17 cellular contexts compared by ENCODE assay signal in the genomic region with DNA sequence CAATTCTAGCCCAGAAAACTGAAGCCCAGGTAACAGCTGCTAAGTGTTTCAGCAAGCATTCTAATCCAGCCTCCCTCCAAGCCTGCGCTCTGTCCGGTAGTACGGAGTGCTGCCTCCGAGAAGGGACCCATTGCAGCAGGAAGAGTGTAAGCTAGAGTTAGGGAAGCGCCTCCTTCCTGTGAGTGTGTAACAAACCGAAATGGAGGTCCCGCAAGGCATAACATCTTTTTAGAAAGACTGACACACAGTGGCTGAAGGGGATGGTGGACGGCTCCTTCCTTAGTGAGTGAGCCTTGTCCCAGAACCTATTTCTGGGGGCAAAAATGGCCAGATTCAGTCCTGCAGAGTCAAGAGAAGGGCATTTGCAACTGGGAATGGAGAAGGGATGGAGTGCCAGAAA. TPM values are rescaled to one million over a fixed set of nuclear protein-coding genes. Genes with fewer than 3 reads are reported as not detected.
A peak's percentile ranks its signal among the peaks of the same experiment; 100 is the strongest.
DNase-seq lines count a peak whose midpoint lies in the region; ATAC-seq and TF ChIP-seq lines count a peak whose summit lies in the region.
"Had no signal": no experiment of that assay in that cellular context is flagged by ENCODE, and none has a peak within 500 bp of the region (broad histone marks: within the 10 kb centered on the region; RNA-seq: fewer than 3 reads in every experiment).

No MANE protein-coding gene starts in this region.

- H2AK5ac ChIP-seq in neuronal stem cell (ENCODE audit: low read depth, low read length) (no peak overlapping the region), trophoblast cell (ENCODE audit: low read length) (no peak overlapping the region)

- H3K4me1 ChIP-seq in spleen (peaks cover 0 to 22% (median 3%) of the 10 kb centered on the region in 6 donors), neuronal stem cell (ENCODE audit: control insufficient read depth in 2 of 2, insufficient read depth in 1 of 2, low read depth in 1 of 2, low read length in 2 of 2) (peaks cover 0 to 44% of the 10 kb centered on the region in 2 donors), trophoblast cell (ENCODE audit: control insufficient read depth in 1 of 2, insufficient read depth in 2 of 2, low read length in 2 of 2) (peaks cover 3% of the 10 kb centered on the region in 2 experiments)

- no peaks in the 10 kb centered on the region for H3K36me3 ChIP-seq in GM06990 (ENCODE audit: control insufficient read depth, insufficient read depth, low read length)
- peaks cover 0 to 38% (median 0%) of the 10 kb centered on the region in 6 donors for H3K36me3 ChIP-seq in spleen
- peaks cover 37 to 50% of the 10 kb centered on the region in 2 donors for H3K36me3 ChIP-seq in neuronal stem cell (replicated peaks in 1 of 2; ENCODE audit: control insufficient read depth in 2 of 2, insufficient read depth in 2 of 2, low read length in 2 of 2)
- peaks cover 37 to 42% of the 10 kb centered on the region in 2 experiments for H3K36me3 ChIP-seq in trophoblast cell (ENCODE audit: control insufficient read depth in 1 of 2, insufficient read depth in 2 of 2, low read length in 2 of 2)

- intact Hi-C loops in left cardiac atrium (cut with DNase I), result no loop called here
- intact Hi-C loops in spleen (cut with DNase I; ENCODE audit: low total_unique reads), result no loop called here

- no peak overlapping the region for H3K4ac ChIP-seq in neuronal stem cell (ENCODE audit: low read length)
- no peak overlapping the region for H3K4ac ChIP-seq in trophoblast cell (ENCODE audit: low read depth, low read length)

- H2AFZ ChIP-seq in neuronal stem cell (ENCODE audit: low read length), result no peak overlapping the region
- H2AFZ ChIP-seq in trophoblast cell (ENCODE audit: insufficient read depth, low read length, poor library complexity), result no peak overlapping the region

- no peaks in the 10 kb centered on the region for H3K79me2 ChIP-seq in trophoblast cell (ENCODE audit: control insufficient read depth, insufficient read depth, low read length, poor library complexity)

- no peaks in the 10 kb centered on the region for H3K9me3 ChIP-seq in spleen
- H3K9me3 ChIP-seq in neuronal stem cell (replicated peaks in 1 of 2; ENCODE audit: control insufficient read depth in 2 of 2, insufficient read depth in 1 of 2, low read depth in 1 of 2, low read length in 2 of 2), result no peaks in the 10 kb centered on the region
- H3K9me3 ChIP-seq in trophoblast cell (ENCODE audit: insufficient read depth, low read depth, low read length), result peaks cover 2% of the 10 kb centered on the region

- H3K27ac ChIP-seq in spleen (peak overlapping the region in 5 of 8 donors; percentile 8 to 46 (median 33)), neuronal stem cell (replicated peaks; ENCODE audit: low read length) (no peak overlapping the region), trophoblast cell (ENCODE audit: low read depth, low read length) (no peak overlapping the region)
- H3K27ac ChIP-seq: VCaP had no signal

- no peak overlapping the region for H2BK15ac ChIP-seq in neuronal stem cell (ENCODE audit: low read length)

- TF ChIP-seq CTCF in GM06990 (IDR thresholded peaks at IDR 0.05; ENCODE audit: insufficient read depth, low read length, poor library complexity, severe bottlenecking) (peak; percentile 12), spleen (IDR thresholded peaks at IDR 0.05 in 8 of 11, conservative IDR thresholded peaks at IDR 0.05 in 3 of 11) (no peak), foreskin fibroblast (IDR thresholded peaks at IDR 0.05; ENCODE audit: low read depth, low read length) (no peak)

- H3K23ac ChIP-seq in neuronal stem cell (ENCODE audit: low read depth, low read length, poor library complexity) (no peak overlapping the region), trophoblast cell (ENCODE audit: low read length) (no peak overlapping the region)

- H3K18ac ChIP-seq in neuronal stem cell (ENCODE audit: low read length) (no peak overlapping the region), trophoblast cell (ENCODE audit: low read length) (no peak overlapping the region)

- WGBS in spleen, 5 donors, result 29 to 66% (median 32%) methylated on average over 8 of the region's 8 CpGs
- no CpG with 5 or more reads among the region's 8 CpGs for WGBS in neuronal stem cell (ENCODE audit: extremely low coverage in 2 of 2, insufficient read length in 2 of 2, insufficient replicate concordance in 1 of 2), 2 donors
- WGBS in trophoblast cell (ENCODE audit: extremely low coverage, insufficient coverage, insufficient read length), result no CpG with 5 or more reads among the region's 8 CpGs

- no peak overlapping the region for H2BK120ac ChIP-seq in neuronal stem cell (ENCODE audit: low read depth, low read length)
- H2BK120ac ChIP-seq in trophoblast cell (ENCODE audit: insufficient read depth, low read length, poor library complexity), result no peak overlapping the region

- H2BK12ac ChIP-seq in neuronal stem cell (ENCODE audit: low read length) (no peak overlapping the region), trophoblast cell (ENCODE audit: low read length) (no peak overlapping the region)

- H4K12ac ChIP-seq in trophoblast cell (ENCODE audit: low read depth, low read length), result no peak overlapping the region

- H3K79me1 ChIP-seq in neuronal stem cell (ENCODE audit: low read depth, low read length) (peaks cover 4% of the 10 kb centered on the region), trophoblast cell (ENCODE audit: low read length) (no peaks in the 10 kb centered on the region)

- TF ChIP-seq POLR2A in spleen (IDR thresholded peaks at IDR 0.05), result no peak

- H4K91ac ChIP-seq in neuronal stem cell (ENCODE audit: low read depth, low read length, poor library complexity), result no peak overlapping the region
- H4K91ac ChIP-seq in trophoblast cell (ENCODE audit: low read depth, low read length), result no peak overlapping the region

- no peak overlapping the region for H3K14ac ChIP-seq in neuronal stem cell (ENCODE audit: low read length)
- H3K14ac ChIP-seq in trophoblast cell (ENCODE audit: low read length), result no peak overlapping the region

- H4K8ac ChIP-seq in neuronal stem cell (ENCODE audit: low read depth, low read length) (no peak overlapping the region), trophoblast cell (ENCODE audit: low read depth, low read length) (no peak overlapping the region)

- H3K9ac ChIP-seq in neuronal stem cell (ENCODE audit: low read depth, low read length, poor library complexity) (no peak overlapping the region), trophoblast cell (ENCODE audit: low read length) (no peak overlapping the region)

- H3K4me3 ChIP-seq in GM06990 (replicated peaks; ENCODE audit: low read depth, low read length), result no peak overlapping the region
- H3K4me3 ChIP-seq in spleen, result no peak overlapping the region
- H3K4me3 ChIP-seq in neuronal stem cell (ENCODE audit: low read length in 2 of 2), result no peak overlapping the region
- H3K4me3 ChIP-seq in trophoblast cell (ENCODE audit: low read depth, low read length), result no peak overlapping the region
- no peak overlapping the region for H3K4me3 ChIP-seq in foreskin fibroblast (ENCODE audit: low read depth in 1 of 2, low read length in 2 of 2)
- H3K4me3 ChIP-seq: smooth muscle cell had no signal

- H2BK5ac ChIP-seq in neuronal stem cell (ENCODE audit: low read length) (no peak overlapping the region), trophoblast cell (ENCODE audit: low read depth, low read length, poor library complexity) (no peak overlapping the region)

- DNase-seq in GM06990 (ENCODE audit: extremely low read depth, insufficient read length) (no peak), UCSD-AML1 (lab: John Stamatoyannopoulos, UW; ENCODE audit: unreplicated experiment) (peak; percentile 38), left cardiac atrium (no peak), spleen (peak; percentile 41), neuronal stem cell (ENCODE audit: low spot score) (no peak), cerebellar nuclear complex (lab: John Stamatoyannopoulos, UW) (no peak), trophoblast cell (no peak), foreskin fibroblast (no peak)
- DNase-seq: activated naive CD8-positive, alpha-beta T cell treated with anti-CD3 and anti-CD28 coated beads for 36 hours; cortex of kidney; DND-41; kidney glomerular epithelial cell; NCI-H1417; NCI-H526; SHP77 treated with DMSO at 0.1 percent for 48 hours had no signal

- peak; percentile 11 to 15 for ATAC-seq in left cardiac atrium

- H3K27me3 ChIP-seq in GM06990 (replicated peaks; ENCODE audit: control insufficient read depth, insufficient read depth, low read length) (peaks cover 1% of the 10 kb centered on the region; the same call in 1 of the 2 replicates), spleen (replicated peaks in 1 of 7) (peaks cover 0 to 3% (median 0%) of the 10 kb centered on the region in 7 donors), neuronal stem cell (ENCODE audit: control insufficient read depth in 3 of 3, insufficient read depth in 3 of 3, low read depth in 1 of 3, low read length in 3 of 3) (no peaks in the 10 kb centered on the region), trophoblast cell (ENCODE audit: insufficient read depth, low read length) (no peaks in the 10 kb centered on the region)

- no peak overlapping the region for H3K4me2 ChIP-seq in neuronal stem cell (ENCODE audit: insufficient read depth, low read length, poor library complexity, severe bottlenecking)
- no peak overlapping the region for H3K4me2 ChIP-seq in trophoblast cell (ENCODE audit: low read length)

RNA-seq across cellular contexts. Expression of gene PKDCC, which starts 12.2 kb away (rescaled TPM):
- total RNA-seq in left cardiac atrium, result 100 to 1,000 TPM; 138 to 209 TPM
- 10 to 100 TPM; 41.0 to 81.9 (median 51.7) TPM for total RNA-seq in spleen
- 10 to 100 TPM; 19.8 to 44.0 (median 31.8) TPM for polyA plus RNA-seq in spleen
- polyA plus RNA-seq in neuronal stem cell (2013, experiment 1 of 2), result 93.5 TPM
- 92.5 TPM for polyA plus RNA-seq in neuronal stem cell (2013, experiment 2 of 2)
- 35.3 and 39.5 TPM in 2 replicates for polyA plus RNA-seq in trophoblast cell (2013)
- total RNA-seq: activated naive CD8-positive, alpha-beta T cell treated with anti-CD3 and anti-CD28 coated beads for 36 hours had no signal

Comparison
In these comparisons a context has a peak if more than half of its experiments do, and no peak if none do; other contexts are left out.
1. DNase-seq: peak in UCSD-AML1 (single experiment) and spleen (single experiment); none in GM06990 (single experiment), left cardiac atrium (single experiment), neuronal stem cell (single experiment), cerebellar nuclear complex (0 of 2), trophoblast cell (0 of 2) and foreskin fibroblast (0 of 2).
2. H3K27ac ChIP-seq: peak in spleen (5 of 8); none in neuronal stem cell (single experiment) and trophoblast cell (single experiment).